8 cellular contexts compared by ENCODE assay signal in genomic region chr1:151613275-151613867, GRCh38. TPM values are rescaled to one million over a fixed set of nuclear protein-coding genes. Genes with fewer than 3 reads are reported as not detected.
DNase-seq lines count a peak whose midpoint lies in the region; ATAC-seq lines count a peak whose summit lies in the region.

No MANE protein-coding gene starts in this region.

- peak overlapping the region; percentile 83 for H3K27ac ChIP-seq in temporal lobe (ENCODE audit: low read depth, low read length)

- peaks cover 35% of the 10 kb centered on the region for H3K4me1 Mint-ChIP-seq in T-helper 2 cell treated with Interferon-gamma antibody and Interleukin-4, amounts not matched to agents 5 μg/mL and 100 μg/mL, for 36 hours (ENCODE audit: low read depth)
- peaks cover 36% of the 10 kb centered on the region for H3K4me1 Mint-ChIP-seq in activated T-helper 17 cell treated with anti-CD3 and anti-CD28 coated beads, Interleukin-2, amount 50 U/mL, for 72 hours
- H3K4me1 Mint-ChIP-seq in immature natural killer cell = peaks cover 24 to 33% of the 10 kb centered on the region in 2 donors

- H3K27ac Mint-ChIP-seq in T-helper 2 cell treated with Interferon-gamma antibody and Interleukin-4, amounts not matched to agents 5 μg/mL and 100 μg/mL, for 36 hours = peak overlapping the region; percentile 99
- peak overlapping the region; percentile 99 for H3K27ac Mint-ChIP-seq in activated T-helper 17 cell treated with anti-CD3 and anti-CD28 coated beads, Interleukin-2, amount 50 U/mL, for 72 hours
- peak overlapping the region in 5 of 6 donors; percentile 76 to 96 (median 93) for H3K27ac Mint-ChIP-seq in immature natural killer cell

- peaks cover 1% of the 10 kb centered on the region for H3K27me3 Mint-ChIP-seq in T-helper 2 cell treated with Interferon-gamma antibody and Interleukin-4, amounts not matched to agents 5 μg/mL and 100 μg/mL, for 36 hours (ENCODE audit: low read depth)
- peaks cover 1% of the 10 kb centered on the region for H3K27me3 Mint-ChIP-seq in activated T-helper 17 cell treated with anti-CD3 and anti-CD28 coated beads, Interleukin-2, amount 50 U/mL, for 72 hours
- peaks cover 3 to 7% (median 5%) of the 10 kb centered on the region in 3 donors for H3K27me3 Mint-ChIP-seq in immature natural killer cell (ENCODE audit: low read depth in 3 of 3)

- H3K9me3 Mint-ChIP-seq in T-helper 2 cell treated with Interferon-gamma antibody and Interleukin-4, amounts not matched to agents 5 μg/mL and 100 μg/mL, for 36 hours = no peaks in the 10 kb centered on the region
- H3K9me3 Mint-ChIP-seq in activated T-helper 17 cell treated with anti-CD3 and anti-CD28 coated beads, Interleukin-2, amount 50 U/mL, for 72 hours = no peaks in the 10 kb centered on the region
- H3K9me3 Mint-ChIP-seq in immature natural killer cell = no peaks in the 10 kb centered on the region

- H3K4me3 Mint-ChIP-seq in T-helper 2 cell treated with Interferon-gamma antibody and Interleukin-4, amounts not matched to agents 5 μg/mL and 100 μg/mL, for 36 hours = peak overlapping the region; percentile 100
- H3K4me3 Mint-ChIP-seq in activated T-helper 17 cell treated with anti-CD3 and anti-CD28 coated beads, Interleukin-2, amount 50 U/mL, for 72 hours = peak overlapping the region; percentile 97
- peak overlapping the region; percentile 91 to 98 (median 96) for H3K4me3 Mint-ChIP-seq in immature natural killer cell

- DNase-seq in T-helper 2 cell treated with Interferon-gamma antibody and Interleukin-4, amounts not matched to agents 5 μg/mL and 100 μg/mL, for 36 hours (ENCODE audit: low spot score) = no peak
- DNase-seq in T-helper 2 cell = no peak
- no peak for DNase-seq in immature natural killer cell
- no peak for DNase-seq in effector CD8-positive, alpha-beta T cell (lab: John Stamatoyannopoulos, UW)

- ATAC-seq in activated T-helper 17 cell treated with anti-CD3 and anti-CD28 coated beads, Interleukin-2, amount 50 U/mL, for 72 hours (replicated peaks) = no peak
- ATAC-seq in HG03432 (IDR thresholded peaks at IDR 0.05; ENCODE audit: unreplicated experiment) (no peak), HG02840 (IDR thresholded peaks at IDR 0.05; ENCODE audit: low FRiP score, unreplicated experiment) (no peak)

- peaks cover 13% of the 10 kb centered on the region for H3K36me3 Mint-ChIP-seq in T-helper 2 cell treated with Interferon-gamma antibody and Interleukin-4, amounts not matched to agents 5 μg/mL and 100 μg/mL, for 36 hours (ENCODE audit: low read depth)
- H3K36me3 Mint-ChIP-seq in activated T-helper 17 cell treated with anti-CD3 and anti-CD28 coated beads, Interleukin-2, amount 50 U/mL, for 72 hours (ENCODE audit: low read depth) = peaks cover 34% of the 10 kb centered on the region
- H3K36me3 Mint-ChIP-seq in immature natural killer cell = peaks cover 0 to 1% (median 0%) of the 10 kb centered on the region in 3 donors

RNA-seq across cellular contexts. Expression of gene SNX27, which starts 1.5 kb away (rescaled TPM):
- total RNA-seq in activated T-helper 17 cell treated with anti-CD3 and anti-CD28 coated beads, Interleukin-2, amount 50 U/mL, for 72 hours = 10 to 100 TPM; 33.6 to 36.3 TPM
- polyA plus RNA-seq in immature natural killer cell = 10 to 100 TPM in 1 of 3 donors, 1 to 10 TPM in 2; 4.4 to 12.7 (median 9.0) TPM
- total RNA-seq in temporal lobe = 62.2 TPM
